Comparison of ENCODE assay signal across 1 cellular context in the genomic region with DNA sequence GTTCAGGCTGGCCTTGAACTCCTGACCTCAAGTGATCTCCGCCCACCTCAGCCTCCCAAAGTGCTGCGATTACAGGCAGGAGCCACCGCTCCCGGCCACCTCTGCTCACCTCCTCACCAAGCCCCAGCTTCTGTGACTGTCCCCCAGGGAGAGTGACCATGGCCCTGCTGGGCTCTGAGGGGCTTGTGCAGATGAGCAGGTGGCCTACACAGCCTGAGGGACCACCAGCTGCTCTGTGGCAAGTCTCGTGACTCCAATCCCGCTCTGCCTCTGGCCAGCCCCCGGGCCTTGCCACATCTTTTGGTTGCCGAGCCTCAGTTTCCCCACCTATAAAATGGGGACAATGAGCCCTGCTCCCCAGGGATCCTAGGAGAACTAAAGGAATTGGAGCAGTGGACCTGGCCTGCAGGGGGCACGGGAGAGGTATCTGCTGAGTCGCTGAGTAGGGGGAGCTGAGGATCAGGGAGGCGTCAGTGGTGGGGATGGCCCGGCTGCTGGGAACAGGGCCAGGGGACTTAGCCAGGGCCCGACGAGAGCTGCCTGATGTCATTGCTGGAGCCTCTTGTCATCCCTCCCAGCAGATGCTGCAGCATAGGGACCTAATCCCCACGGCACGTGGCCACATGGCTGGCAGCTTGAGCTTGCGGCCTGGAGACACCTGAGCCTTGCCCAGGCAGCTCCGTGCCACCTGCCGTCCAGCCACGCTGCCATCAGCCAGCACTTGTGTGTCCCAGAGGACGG.
TF ChIP-seq lines count a peak whose summit lies in the region.

No MANE protein-coding gene starts in this region.

TF ChIP-seq in WTC11, 78 proteins besides CTCF, POLR2A, EP300 and RAD21 (continued from another document):
- TF ChIP-seq, protein P1, sequence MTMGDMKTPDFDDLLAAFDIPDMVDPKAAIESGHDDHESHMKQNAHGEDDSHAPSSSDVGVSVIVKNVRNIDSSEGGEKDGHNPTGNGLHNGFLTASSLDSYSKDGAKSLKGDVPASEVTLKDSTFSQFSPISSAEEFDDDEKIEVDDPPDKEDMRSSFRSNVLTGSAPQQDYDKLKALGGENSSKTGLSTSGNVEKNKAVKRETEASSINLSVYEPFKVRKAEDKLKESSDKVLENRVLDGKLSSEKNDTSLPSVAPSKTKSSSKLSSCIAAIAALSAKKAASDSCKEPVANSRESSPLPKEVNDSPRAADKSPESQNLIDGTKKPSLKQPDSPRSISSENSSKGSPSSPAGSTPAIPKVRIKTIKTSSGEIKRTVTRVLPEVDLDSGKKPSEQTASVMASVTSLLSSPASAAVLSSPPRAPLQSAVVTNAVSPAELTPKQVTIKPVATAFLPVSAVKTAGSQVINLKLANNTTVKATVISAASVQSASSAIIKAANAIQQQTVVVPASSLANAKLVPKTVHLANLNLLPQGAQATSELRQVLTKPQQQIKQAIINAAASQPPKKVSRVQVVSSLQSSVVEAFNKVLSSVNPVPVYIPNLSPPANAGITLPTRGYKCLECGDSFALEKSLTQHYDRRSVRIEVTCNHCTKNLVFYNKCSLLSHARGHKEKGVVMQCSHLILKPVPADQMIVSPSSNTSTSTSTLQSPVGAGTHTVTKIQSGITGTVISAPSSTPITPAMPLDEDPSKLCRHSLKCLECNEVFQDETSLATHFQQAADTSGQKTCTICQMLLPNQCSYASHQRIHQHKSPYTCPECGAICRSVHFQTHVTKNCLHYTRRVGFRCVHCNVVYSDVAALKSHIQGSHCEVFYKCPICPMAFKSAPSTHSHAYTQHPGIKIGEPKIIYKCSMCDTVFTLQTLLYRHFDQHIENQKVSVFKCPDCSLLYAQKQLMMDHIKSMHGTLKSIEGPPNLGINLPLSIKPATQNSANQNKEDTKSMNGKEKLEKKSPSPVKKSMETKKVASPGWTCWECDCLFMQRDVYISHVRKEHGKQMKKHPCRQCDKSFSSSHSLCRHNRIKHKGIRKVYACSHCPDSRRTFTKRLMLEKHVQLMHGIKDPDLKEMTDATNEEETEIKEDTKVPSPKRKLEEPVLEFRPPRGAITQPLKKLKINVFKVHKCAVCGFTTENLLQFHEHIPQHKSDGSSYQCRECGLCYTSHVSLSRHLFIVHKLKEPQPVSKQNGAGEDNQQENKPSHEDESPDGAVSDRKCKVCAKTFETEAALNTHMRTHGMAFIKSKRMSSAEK (CRISPR knock-in tag; IDR thresholded peaks at IDR 0.05; ENCODE audit: borderline replicate concordance) = no peak
- TF ChIP-seq ESRRA (CRISPR knock-in tag; IDR thresholded peaks at IDR 0.05; ENCODE audit: borderline replicate concordance) = no peak
- TF ChIP-seq, protein P2, sequence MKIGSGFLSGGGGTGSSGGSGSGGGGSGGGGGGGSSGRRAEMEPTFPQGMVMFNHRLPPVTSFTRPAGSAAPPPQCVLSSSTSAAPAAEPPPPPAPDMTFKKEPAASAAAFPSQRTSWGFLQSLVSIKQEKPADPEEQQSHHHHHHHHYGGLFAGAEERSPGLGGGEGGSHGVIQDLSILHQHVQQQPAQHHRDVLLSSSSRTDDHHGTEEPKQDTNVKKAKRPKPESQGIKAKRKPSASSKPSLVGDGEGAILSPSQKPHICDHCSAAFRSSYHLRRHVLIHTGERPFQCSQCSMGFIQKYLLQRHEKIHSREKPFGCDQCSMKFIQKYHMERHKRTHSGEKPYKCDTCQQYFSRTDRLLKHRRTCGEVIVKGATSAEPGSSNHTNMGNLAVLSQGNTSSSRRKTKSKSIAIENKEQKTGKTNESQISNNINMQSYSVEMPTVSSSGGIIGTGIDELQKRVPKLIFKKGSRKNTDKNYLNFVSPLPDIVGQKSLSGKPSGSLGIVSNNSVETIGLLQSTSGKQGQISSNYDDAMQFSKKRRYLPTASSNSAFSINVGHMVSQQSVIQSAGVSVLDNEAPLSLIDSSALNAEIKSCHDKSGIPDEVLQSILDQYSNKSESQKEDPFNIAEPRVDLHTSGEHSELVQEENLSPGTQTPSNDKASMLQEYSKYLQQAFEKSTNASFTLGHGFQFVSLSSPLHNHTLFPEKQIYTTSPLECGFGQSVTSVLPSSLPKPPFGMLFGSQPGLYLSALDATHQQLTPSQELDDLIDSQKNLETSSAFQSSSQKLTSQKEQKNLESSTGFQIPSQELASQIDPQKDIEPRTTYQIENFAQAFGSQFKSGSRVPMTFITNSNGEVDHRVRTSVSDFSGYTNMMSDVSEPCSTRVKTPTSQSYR (CRISPR knock-in tag; IDR thresholded peaks at IDR 0.05) = no peak
- TF ChIP-seq, protein P3, sequence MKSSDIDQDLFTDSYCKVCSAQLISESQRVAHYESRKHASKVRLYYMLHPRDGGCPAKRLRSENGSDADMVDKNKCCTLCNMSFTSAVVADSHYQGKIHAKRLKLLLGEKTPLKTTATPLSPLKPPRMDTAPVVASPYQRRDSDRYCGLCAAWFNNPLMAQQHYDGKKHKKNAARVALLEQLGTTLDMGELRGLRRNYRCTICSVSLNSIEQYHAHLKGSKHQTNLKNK (CRISPR knock-in tag; IDR thresholded peaks at IDR 0.05) = no peak
